In genomic region chr17:82777778-82778375, GRCh38 we compare ENCODE assay signal across 8 cellular contexts. TPM values are rescaled to one million over a fixed set of nuclear protein-coding genes. Genes with fewer than 3 reads are reported as not detected.
DNase-seq lines count a peak whose midpoint lies in the region; ATAC-seq, FAIRE-seq and TF ChIP-seq lines count a peak whose summit lies in the region.
"Not testable (repeated sequence)": the region's sequence is repeated elsewhere in the genome, so short reads cannot be mapped to it uniquely, and the experiment has no call there.

No MANE protein-coding gene starts in this region.

- H3K4me3 ChIP-seq in A549; Loucy (ENCODE audit: low read length, poor library complexity, severe bottlenecking); cardiac fibroblast (replicated peaks in 1 of 2; ENCODE audit: low read depth in 2 of 2, low read length in 2 of 2); gastroesophageal sphincter; testis: not testable (repeated sequence)

- POLR2A ChIA-PET in A549 (lab: Yijun Ruan, JAX); activated CD4-positive, alpha-beta T cell treated with anti-CD3 and anti-CD28 coated beads for 36 hours (lab: Charles Lee): not testable (repeated sequence)

- 43% methylated on average over 21 of the region's 21 CpGs for WGBS in A549 (ENCODE audit: missing lambda C conversion rate)
- WGBS in gastroesophageal sphincter (ENCODE audit: low coverage in 1 of 2), 2 donors: 53 to 75% methylated on average over 2 to 15 of the region's 21 CpGs
- 56 to 83% methylated on average over 21 of the region's 21 CpGs for WGBS in testis, 2 donors

- H3K9me3 Mint-ChIP-seq in activated CD4-positive, alpha-beta T cell treated with anti-CD3 and anti-CD28 coated beads for 36 hours (ENCODE audit: low read depth); natural killer cell: not testable (repeated sequence)

- not testable (repeated sequence) for H3K27me3 Mint-ChIP-seq in activated CD4-positive, alpha-beta T cell treated with anti-CD3 and anti-CD28 coated beads for 36 hours; natural killer cell (ENCODE audit: low read depth in 2 of 2)

- not testable (repeated sequence) for H3K4me1 Mint-ChIP-seq in activated CD4-positive, alpha-beta T cell treated with anti-CD3 and anti-CD28 coated beads for 36 hours
- H3K4me1 Mint-ChIP-seq in natural killer cell: peaks cover 39 to 42% of the 10 kb centered on the region in 2 donors

- H3K9me3 ChIP-seq in A549; Loucy (ENCODE audit: insufficient read depth, low read depth, low read length); gastroesophageal sphincter; testis: not testable (repeated sequence)

- H3K27ac Mint-ChIP-seq in activated CD4-positive, alpha-beta T cell treated with anti-CD3 and anti-CD28 coated beads for 36 hours; natural killer cell: not testable (repeated sequence)

- intact Hi-C loops in activated CD4-positive, alpha-beta T cell treated with anti-CD3 and anti-CD28 coated beads for 36 hours (cut with DNase I, micrococcal nuclease); natural killer cell (cut with micrococcal nuclease); testis (cut with DNase I; ENCODE audit: low total_unique reads): not testable (repeated sequence)

- CTCF ChIA-PET in A549 (lab: Yijun Ruan, JAX): interaction anchor here (1.0 to 20.7 kb wide), 7 partner anchors 12 to 426 kb away, joined by 3 to 450 read pairs (median 4); no protein-coding TSS in a partner anchor
- CTCF ChIA-PET in activated CD4-positive, alpha-beta T cell treated with anti-CD3 and anti-CD28 coated beads for 36 hours (lab: Charles Lee): interaction anchor here (1.3 kb wide), 1 partner anchor 139 kb away, joined by 4 read pairs; no protein-coding TSS in a partner anchor

- TF ChIP-seq POLR2A in A549 (IDR thresholded peaks at IDR 0.05; ENCODE audit: low read length); gastroesophageal sphincter (IDR thresholded peaks at IDR 0.05); testis (IDR thresholded peaks at IDR 0.05): not testable (repeated sequence)

- peaks cover 32% of the 10 kb centered on the region; the same call in 1 of the 2 replicates for H3K79me2 ChIP-seq in Loucy (ENCODE audit: insufficient read depth, low read length)

- H3F3A ChIP-seq in Loucy (ENCODE audit: low read depth): not testable (repeated sequence)

- DNase-seq in A549 (ENCODE audit: low read depth in 1 of 2, low spot score in 1 of 2); cardiac fibroblast (ENCODE audit: low read depth in 2 of 2); natural killer cell: not testable (repeated sequence)
- DNase-seq in DMS53 (lab: John Stamatoyannopoulos, UW): peak; percentile 49
- DNase-seq in activated CD4-positive, alpha-beta T cell treated with anti-CD3 and anti-CD28 coated beads for 36 hours: peak; percentile 42
- peak; percentile 53 for DNase-seq in testis

- H3K27ac ChIP-seq in A549, gastroesophageal sphincter, testis: not testable (repeated sequence)

- TF ChIP-seq EP300 in A549 (IDR thresholded peaks at IDR 0.05); gastroesophageal sphincter (IDR thresholded peaks at IDR 0.05): not testable (repeated sequence)

- not testable (repeated sequence) for H3K4me1 ChIP-seq in A549, testis
- peaks cover 22% of the 10 kb centered on the region for H3K4me1 ChIP-seq in Loucy (ENCODE audit: insufficient read depth, low read length, poor library complexity, severe bottlenecking)
- peaks cover 0 to 22% (median 0%) of the 10 kb centered on the region in 3 donors for H3K4me1 ChIP-seq in gastroesophageal sphincter

- TF ChIP-seq CTCF in A549 (IDR thresholded peaks at IDR 0.05) (peak; percentile 49), Loucy (conservative IDR thresholded peaks at IDR 0.05; ENCODE audit: low read length) (0 out of 2 replicates have a peak, but pooled peaks have one; percentile 20), cardiac fibroblast (IDR thresholded peaks at IDR 0.05; ENCODE audit: low read depth, low read length) (peak; percentile 4), gastroesophageal sphincter (IDR thresholded peaks at IDR 0.05) (peak in 3 of 4 experiments; percentile 42 to 49 (median 44)), natural killer cell (IDR thresholded peaks at IDR 0.05) (peak; percentile 22), testis (IDR thresholded peaks at IDR 0.05) (peak; percentile 29 to 42 (median 30))

- not testable (repeated sequence) for FAIRE-seq in A549 (lab: Jason Lieb, UNC)

- not testable (repeated sequence) for H3K27me3 ChIP-seq in Loucy (ENCODE audit: insufficient read depth, low read length, poor library complexity, severe bottlenecking); gastroesophageal sphincter; testis

- peak; percentile 23 to 42 for TF ChIP-seq RAD21 in A549 (conservative IDR thresholded peaks at IDR 0.05 in 1 of 2, IDR thresholded peaks at IDR 0.05 in 1 of 2)

- not testable (repeated sequence) for H3K4me2 ChIP-seq in A549; Loucy (ENCODE audit: low read depth, low read length, poor library complexity, severe bottlenecking)

- peaks cover 31% of the 10 kb centered on the region; the same call in 1 of the 2 replicates for H3K36me3 ChIP-seq in Loucy (ENCODE audit: insufficient read depth, low read length)
- peaks cover 0 to 33% of the 10 kb centered on the region in 2 donors for H3K36me3 ChIP-seq in gastroesophageal sphincter
- H3K36me3 ChIP-seq in testis (ENCODE audit: low read depth, missing control alignments): not testable (repeated sequence)

- not testable (repeated sequence) for H3K9me2 ChIP-seq in Loucy (replicated peaks; ENCODE audit: low read depth, low read length)

- H2AFZ ChIP-seq in Loucy (ENCODE audit: low read length): not testable (repeated sequence)

- not testable (repeated sequence) for ATAC-seq in A549; activated CD4-positive, alpha-beta T cell treated with anti-CD3 and anti-CD28 coated beads for 36 hours; gastroesophageal sphincter; natural killer cell

- peaks cover 23% of the 10 kb centered on the region for H3K36me3 Mint-ChIP-seq in activated CD4-positive, alpha-beta T cell treated with anti-CD3 and anti-CD28 coated beads for 36 hours (ENCODE audit: low read depth)
- H3K36me3 Mint-ChIP-seq in natural killer cell: not testable (repeated sequence)

- H3K4me3 Mint-ChIP-seq in activated CD4-positive, alpha-beta T cell treated with anti-CD3 and anti-CD28 coated beads for 36 hours; natural killer cell: not testable (repeated sequence)

- not testable (repeated sequence) for H3K9ac ChIP-seq in Loucy (ENCODE audit: low read depth, low read length, poor library complexity, severe bottlenecking)

- peaks cover 21% of the 10 kb centered on the region for H4K20me1 ChIP-seq in Loucy (ENCODE audit: insufficient read depth, low read length, poor library complexity, severe bottlenecking)

TF ChIP-seq in A549, 52 proteins besides CTCF, POLR2A, EP300 and RAD21:
- peak; percentile 32 for TF ChIP-seq SMC3 (IDR thresholded peaks at IDR 0.05)

RNA-seq across cellular contexts. Expression of gene TBCD, which starts 26.0 kb away (rescaled TPM):
- polyA plus RNA-seq in A549 (2011; rRNA removed): 33.5 and 44.7 TPM in 2 replicates
- 104 and 105 TPM in 2 replicates for polyA plus RNA-seq in A549 (2012; cell fraction: cytosol; rRNA removed)
- 337 and 389 TPM in 2 replicates for polyA plus RNA-seq in A549 (2012; cell fraction: nucleus; rRNA removed)
- 47.4 to 51.6 TPM (median 49.1 TPM) in 3 replicates for polyA plus RNA-seq in A549 (2017; fragmentation: RNase III; extraction: RNeasy Plus Mini Kit Qiagen cat#74134 plus additional on column Dnase treatment)
- 63.6 and 73.0 TPM in 2 replicates for polyA minus RNA-seq in A549 (2011; rRNA and poly(A)+ RNA removed)
- total RNA-seq in activated CD4-positive, alpha-beta T cell treated with anti-CD3 and anti-CD28 coated beads for 36 hours: 10 to 100 TPM; 83.3 to 97.2 TPM
- 10 to 100 TPM; 32.0 to 57.8 (median 47.0) TPM for total RNA-seq in gastroesophageal sphincter
- 100 to 1,000 TPM in 2 of 3 donors, 10 to 100 TPM in 1; 92.0 to 149 (median 132) TPM for total RNA-seq in natural killer cell
- total RNA-seq in testis: 100 to 1,000 TPM; 115 to 128 TPM
- 81.2 TPM for polyA plus RNA-seq in testis (ENCODE audit: insufficient read depth, low read depth, low replicate concordance)

RNA-seq across cellular contexts. Expression of gene FN3K, which starts 42.5 kb away (rescaled TPM):
- polyA plus RNA-seq in A549 (2011; rRNA removed) (1.3 and 1.7 TPM in 2 replicates), A549 (2017; fragmentation: RNase III; extraction: RNeasy Plus Mini Kit Qiagen cat#74134 plus additional on column Dnase treatment) (7.7 to 13.2 TPM (median 11.9 TPM) in 3 replicates), testis (ENCODE audit: insufficient read depth, low read depth, low replicate concordance) (12.4 TPM)
- 3.8 and 4.7 TPM in 2 replicates for polyA plus RNA-seq in A549 (2012; cell fraction: cytosol; rRNA removed)
- 6.9 and 7.5 TPM in 2 replicates for polyA plus RNA-seq in A549 (2012; cell fraction: nucleus; rRNA removed)
- polyA minus RNA-seq in A549 (2011; rRNA and poly(A)+ RNA removed): 2.8 and 3.6 TPM in 2 replicates
- 1 to 10 TPM; 2.1 TPM for total RNA-seq in activated CD4-positive, alpha-beta T cell treated with anti-CD3 and anti-CD28 coated beads for 36 hours
- total RNA-seq in gastroesophageal sphincter (10 to 100 TPM in 1 of 4 donors, 1 to 10 TPM in 3; 6.9 to 22.0 (median 8.6) TPM), natural killer cell (1 to 10 TPM; 4.9 to 6.1 (median 5.5) TPM), testis (10 to 100 TPM; 29.7 to 31.7 TPM)
